In genomic region chr2:223944704-223945531, GRCh38 we compare ENCODE assay signal across 8 cellular contexts. TPM values are rescaled to one million over a fixed set of nuclear protein-coding genes. Genes with fewer than 3 reads are reported as not detected.
A peak's percentile ranks its signal among the peaks of the same experiment; 100 is the strongest.
DNase-seq lines count a peak whose midpoint lies in the region; ATAC-seq and TF ChIP-seq lines count a peak whose summit lies in the region.

WDFY1 (minus strand) TSS chr2:223945335; CDS start chr2:223945284, 51 bp downstream.

- peaks cover 8 to 13% (median 10%) of the 10 kb centered on the region in 3 experiments for H3K36me3 Mint-ChIP-seq in H9 (ENCODE audit: insufficient read depth in 1 of 3, low read depth in 3 of 3)

- H2BK12ac ChIP-seq in H9 (ENCODE audit: insufficient read length, low read depth, low read length) = no peak within 1 kb of the TSS

- no peaks in the 10 kb centered on the region for H4K20me1 ChIP-seq in H9 (ENCODE audit: control insufficient read depth, insufficient read depth, insufficient read length)

- TF ChIP-seq CTCF in H9 (conservative IDR thresholded peaks at IDR 0.05) = no peak
- peak; percentile 15 for TF ChIP-seq CTCF in foreskin keratinocyte (conservative IDR thresholded peaks at IDR 0.05)

- no peak within 1 kb of the TSS for H4K8ac ChIP-seq in H9 (replicated peaks; ENCODE audit: insufficient read length, low read depth, low read length)

- H2AK5ac ChIP-seq in H9 (ENCODE audit: insufficient read length, low read length) = no peak within 1 kb of the TSS

- H3T11ph ChIP-seq in H9 (ENCODE audit: low read length) = no peak within 1 kb of the TSS

- no peak within 1 kb of the TSS for H3K4ac ChIP-seq in H9 (ENCODE audit: low read depth, low read length)

- peak within 1 kb of the TSS; percentile 91 for H3K18ac ChIP-seq in H9 (ENCODE audit: insufficient read length, low read depth, low read length)

- H3K9me3 ChIP-seq in H9 (ENCODE audit: control insufficient read depth, low read depth, low read length) (no peaks in the 10 kb centered on the region), SJSA1 (replicated peaks) (no peaks in the 10 kb centered on the region), neuron (ENCODE audit: low read length) (peaks cover 2% of the 10 kb centered on the region)

- H2AFZ ChIP-seq in H9 (ENCODE audit: low read length) = no peak within 1 kb of the TSS
- H2AFZ ChIP-seq in neuron (ENCODE audit: low read depth, low read length) = peak within 1 kb of the TSS; percentile 76

- WGBS in H9 (ENCODE audit: extremely low coverage, insufficient read length, low lambda C conversion rate) = no CpG with 5 or more reads among the region's 87 CpGs

- no peak within 1 kb of the TSS for H2BK120ac ChIP-seq in H9 (ENCODE audit: low read depth, low read length, poor library complexity, severe bottlenecking)

- no peak within 1 kb of the TSS for H2BK5ac ChIP-seq in H9 (ENCODE audit: insufficient read length, low read length)

- H3K56ac ChIP-seq in H9 (ENCODE audit: insufficient read length, low read depth, low read length) = no peak within 1 kb of the TSS

- peak within 1 kb of the TSS; percentile 60 for H3K4me2 ChIP-seq in H9 (ENCODE audit: insufficient read depth, insufficient read length, low read length)

- H3K23me2 ChIP-seq in H9 (ENCODE audit: insufficient read length, low read depth, low read length, poor library complexity, severe bottlenecking) = peaks cover 2% of the 10 kb centered on the region

- no peak within 1 kb of the TSS for H2BK15ac ChIP-seq in H9 (ENCODE audit: low read depth, low read length)

- H4K5ac ChIP-seq in H9 (ENCODE audit: insufficient read length, low read depth, low read length) = no peak within 1 kb of the TSS

- H3K27ac ChIP-seq in H9 (ENCODE audit: insufficient read length, low read depth, low read length) = no peak within 1 kb of the TSS
- H3K27ac ChIP-seq in SJSA1 = peak within 1 kb of the TSS; percentile 81
- peak within 1 kb of the TSS; percentile 19 for H3K27ac ChIP-seq in foreskin keratinocyte

- peak within 1 kb of the TSS in 2 of 3 experiments; percentile 81 to 98; a peak in 4 of 7 replicates for H3K27ac Mint-ChIP-seq in H9

- no peak within 1 kb of the TSS for H4K91ac ChIP-seq in H9 (ENCODE audit: insufficient read length, low read depth, low read length)

- peaks cover 36 to 41% of the 10 kb centered on the region in 2 experiments for H3K4me1 Mint-ChIP-seq in H9

- peak within 1 kb of the TSS; percentile 97 to 99 for H3K4me3 Mint-ChIP-seq in H9

- H3K4me3 ChIP-seq in SJSA1 (peak within 1 kb of the TSS; percentile 95), neuron (ENCODE audit: low read length) (peak within 1 kb of the TSS; percentile 74)

- H3K79me2 ChIP-seq in H9 (ENCODE audit: insufficient read depth, low read length) = peaks cover 18% of the 10 kb centered on the region; the same call in 1 of the 2 replicates

- H3K27me3 ChIP-seq in H9 (ENCODE audit: insufficient read depth, low read length) (no peaks in the 10 kb centered on the region), SJSA1 (replicated peaks) (no peaks in the 10 kb centered on the region), foreskin keratinocyte (no peaks in the 10 kb centered on the region), neuron (ENCODE audit: insufficient read depth, low read length) (no peaks in the 10 kb centered on the region)

- peak within 1 kb of the TSS; percentile 96 for H3K14ac ChIP-seq in H9 (ENCODE audit: insufficient read depth, low read length)

- DNase-seq in GDM1 (lab: John Stamatoyannopoulos, UW) = peak; percentile 88
- DNase-seq in H9 = peak; percentile 90
- peak; percentile 82 for DNase-seq in M059J (ENCODE audit: low read depth)
- DNase-seq in SJSA1 (ENCODE audit: low read depth in 1 of 2, low spot score in 2 of 2) = peak; percentile 85 to 89
- peak; percentile 45 to 76 (median 56) for DNase-seq in activated naive CD4-positive, alpha-beta T cell (lab: John Stamatoyannopoulos, UW)
- peak in 1 of 2 donors; percentile 70 for DNase-seq in foreskin keratinocyte
- peak; percentile 81 for DNase-seq in stromal cell of bone marrow (ENCODE audit: low read depth)

- peaks cover 2% of the 10 kb centered on the region for H3K27me3 Mint-ChIP-seq in H9 (ENCODE audit: low read depth)

- H3K36me3 ChIP-seq in SJSA1 (peaks cover 24% of the 10 kb centered on the region), neuron (ENCODE audit: insufficient read depth, low read length) (no peaks in the 10 kb centered on the region)

- peak; percentile 87 for ATAC-seq in foreskin keratinocyte

- H3K23ac ChIP-seq in H9 (ENCODE audit: insufficient read length, low read depth, low read length) = no peak within 1 kb of the TSS

- peaks cover 9% of the 10 kb centered on the region for H3K4me1 ChIP-seq in H9 (ENCODE audit: insufficient read depth, low read length)
- H3K4me1 ChIP-seq in SJSA1 (replicated peaks) = peaks cover 41% of the 10 kb centered on the region
- peaks cover 18% of the 10 kb centered on the region for H3K4me1 ChIP-seq in foreskin keratinocyte
- peaks cover 10% of the 10 kb centered on the region for H3K4me1 ChIP-seq in neuron (ENCODE audit: insufficient read depth, low read length)

- no peaks in the 10 kb centered on the region; a peak in 1 of 5 replicates for H3K9me3 Mint-ChIP-seq in H9

- no peak within 1 kb of the TSS for H2BK20ac ChIP-seq in H9 (ENCODE audit: low read depth, low read length, poor library complexity, severe bottlenecking)

- H3K79me1 ChIP-seq in H9 (ENCODE audit: insufficient read depth, low read depth, low read length, poor library complexity, severe bottlenecking) = peaks cover 7% of the 10 kb centered on the region

- peak within 1 kb of the TSS; percentile 88 for H3K9ac ChIP-seq in H9 (ENCODE audit: extremely low read depth, insufficient read length, low read length)

RNA-seq across cellular contexts. Expression of gene WDFY1, which starts in this region (rescaled TPM):
- total RNA-seq in H9 (2021) (54.1 and 55.7 TPM in 2 replicates), foreskin keratinocyte (45.5 and 49.3 TPM in 2 replicates)
- 31.4 and 46.6 TPM in 2 replicates for total RNA-seq in M059J (2014; rRNA removed; shearing (Covaris generic))
- 126 and 145 TPM in 2 replicates for total RNA-seq in SJSA1 (2014; rRNA removed; shearing (Covaris generic))
- polyA plus RNA-seq in foreskin keratinocyte = 11.8 and 12.0 TPM in 2 replicates
